ENCODE assay signal across 11 cellular contexts in the genomic region with DNA sequence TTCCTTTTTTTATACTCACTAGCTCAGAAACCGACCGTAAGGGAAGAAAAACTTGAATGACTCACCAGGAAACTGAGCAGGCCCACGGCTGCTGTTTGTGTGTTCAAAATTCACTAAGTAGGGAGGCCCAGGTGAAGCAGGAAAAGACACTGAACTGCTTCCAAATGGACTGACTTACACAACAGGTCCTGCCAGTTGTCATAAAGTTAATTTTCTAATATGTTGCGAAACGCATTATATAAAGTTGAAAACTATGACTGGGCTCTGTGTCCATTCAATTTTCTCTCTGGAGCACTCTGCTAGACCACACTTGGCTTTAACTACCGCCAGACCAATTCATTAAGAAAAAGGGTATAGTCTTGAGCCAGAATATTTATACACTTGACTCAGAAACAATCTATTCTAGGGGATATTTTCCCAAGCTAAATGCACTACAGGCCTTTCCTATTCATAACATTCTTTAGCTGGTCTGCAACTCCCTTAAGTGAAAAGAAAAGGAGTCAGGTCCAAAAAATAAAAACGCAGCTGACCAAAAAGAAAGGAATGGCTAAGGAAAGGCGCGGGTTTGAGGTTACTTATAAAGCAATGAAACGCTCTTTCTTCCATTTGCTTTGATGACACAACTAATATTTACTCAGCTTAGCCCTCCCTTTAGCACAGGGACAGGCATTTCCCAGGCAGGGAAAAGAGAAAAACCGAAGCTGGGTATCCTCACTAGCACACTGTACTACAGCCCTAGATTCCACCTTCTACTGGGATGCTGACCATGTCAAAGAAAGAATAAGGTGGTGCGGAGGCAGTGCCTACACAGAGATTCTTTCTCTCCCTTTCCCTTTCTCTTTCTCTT.
DNase-seq lines count a peak whose midpoint lies in the region; FAIRE-seq and TF ChIP-seq lines count a peak whose summit lies in the region.
"Had no signal": no experiment of that assay in that cellular context is flagged by ENCODE, and none has a peak within 500 bp of the region (broad histone marks: within the 10 kb centered on the region; RNA-seq: fewer than 3 reads in every experiment).

No MANE protein-coding gene starts in this region.

- intact Hi-C loops in stomach (cut with DNase I; ENCODE audit: low total_unique reads) = no loop called here

- H3K36me3 ChIP-seq in stomach = no peaks in the 10 kb centered on the region

- no peaks in the 10 kb centered on the region for H3K9me3 ChIP-seq in stomach

- no peak for FAIRE-seq in frontal cortex (lab: Jason Lieb, UNC)

- DNase-seq in GM04504 (ENCODE audit: low read depth) (peak; percentile 67), amniotic epithelial cell (ENCODE audit: low read depth) (peak; percentile 37), iris pigment epithelial cell (ENCODE audit: low read depth) (peak; percentile 73), stomach (peak; percentile 36), frontal cortex (ENCODE audit: low spot score in 2 of 2) (no peak), GM13976 (ENCODE audit: low spot score) (no peak), hippocampal formation (lab: John Stamatoyannopoulos, UW) (no peak), activated T-cell treated with anti-CD3 and anti-CD28 coated beads for 4 hours (no peak)
- DNase-seq: H9, KBM-7, naive B cell had no signal

- H3K4me1 ChIP-seq in stomach = peaks cover 0 to 18% (median 7%) of the 10 kb centered on the region in 4 donors

- H3K4me3 ChIP-seq in stomach = no peak overlapping the region

- in situ Hi-C loops in GM13976 (cut with MboI; ENCODE audit: low sequenced_read_pairs, unreplicated experiment) = no loop called here

- TF ChIP-seq CTCF in stomach (IDR thresholded peaks at IDR 0.05) (no peak), GM13976 (IDR thresholded peaks at IDR 0.05; ENCODE audit: borderline replicate concordance, control extremely low read depth, extremely low read depth, insufficient read depth, missing control alignments) (no peak)

- no peak for TF ChIP-seq POLR2A in stomach (IDR thresholded peaks at IDR 0.05)

- H3K27ac ChIP-seq in stomach = peak overlapping the region in 2 of 5 donors; percentile 37 to 52

- 38 to 54% (median 49%) methylated on average over 12 of the region's 12 CpGs for WGBS in stomach, 5 donors

- TF ChIP-seq EP300 in stomach (IDR thresholded peaks at IDR 0.05) = no peak

- no peaks in the 10 kb centered on the region for H3K27me3 ChIP-seq in stomach

Comparison
In these comparisons a context has a peak if more than half of its experiments do, and no peak if none do; other contexts are left out.
1. DNase-seq: peak in GM04504 (single experiment), amniotic epithelial cell (single experiment), iris pigment epithelial cell (single experiment) and stomach (single experiment); none in frontal cortex (0 of 2), GM13976 (single experiment), hippocampal formation (0 of 2) and activated T-cell treated with anti-CD3 and anti-CD28 coated beads for 4 hours (single experiment).